ENCODE assay signal across 10 cellular contexts in the genomic region with DNA sequence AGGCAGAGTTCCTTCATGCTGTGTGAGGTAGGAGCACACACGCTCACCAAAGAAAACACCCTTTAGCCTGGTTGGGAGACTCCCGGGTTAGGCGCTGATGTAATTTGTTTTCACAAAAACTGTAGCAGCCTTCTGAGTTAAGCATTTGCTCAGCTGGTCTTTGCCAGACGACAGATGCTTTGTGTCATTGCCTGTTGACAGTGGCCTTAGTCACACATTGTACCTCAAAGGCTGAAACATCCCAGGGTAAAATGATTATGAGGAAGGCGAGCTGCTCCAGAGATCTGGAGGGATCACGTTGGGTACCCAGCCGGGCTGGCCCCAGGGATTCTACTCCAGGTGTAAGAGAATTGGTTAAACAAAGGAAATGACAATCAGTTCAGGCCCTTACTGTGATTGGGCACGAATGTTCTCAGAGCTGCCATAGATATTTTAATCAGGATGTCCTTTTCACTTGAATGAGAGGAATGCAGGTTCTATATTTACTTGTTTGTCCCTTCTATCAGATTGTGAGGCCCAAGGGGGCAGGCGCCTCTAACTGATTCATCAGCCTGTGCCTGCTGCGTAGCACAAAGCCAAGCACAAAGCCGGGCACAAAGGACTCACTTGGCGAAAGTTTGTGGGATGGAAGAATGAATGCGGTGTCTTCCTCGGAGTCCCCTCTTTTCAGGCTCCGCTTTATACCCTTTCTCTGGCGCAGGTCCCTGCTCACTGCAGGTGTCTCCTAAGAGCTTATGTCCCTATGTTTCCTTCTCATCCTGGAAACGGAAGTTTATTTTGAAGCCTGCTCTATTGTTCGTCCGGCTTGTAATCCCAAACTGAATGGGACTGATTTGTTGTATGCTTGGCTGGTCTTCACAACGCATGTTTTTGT. TPM values are rescaled to one million over a fixed set of nuclear protein-coding genes. Genes with fewer than 3 reads are reported as not detected.
DNase-seq lines count a peak whose midpoint lies in the region; ATAC-seq, FAIRE-seq and TF ChIP-seq lines count a peak whose summit lies in the region.
"Had no signal": no experiment of that assay in that cellular context is flagged by ENCODE, and none has a peak within 500 bp of the region (broad histone marks: within the 10 kb centered on the region; RNA-seq: fewer than 3 reads in every experiment).

No MANE protein-coding gene starts in this region.

- no peaks in the 10 kb centered on the region for H3K79me2 ChIP-seq in hepatocyte

- peak overlapping the region; percentile 77 for H3K9ac ChIP-seq in adipocyte (ENCODE audit: low read length)

- H3K9me2 ChIP-seq in hepatocyte (replicated peaks; ENCODE audit: insufficient read depth), result no peaks in the 10 kb centered on the region

- H3K27me3 ChIP-seq in adipocyte (replicated peaks; ENCODE audit: control insufficient read depth, insufficient read depth, low read length), result no peaks in the 10 kb centered on the region
- H3K27me3 ChIP-seq in hepatocyte, result no peaks in the 10 kb centered on the region
- peaks cover 0 to 2% of the 10 kb centered on the region in 2 donors for H3K27me3 ChIP-seq in small intestine (ENCODE audit: control insufficient read depth in 2 of 2, insufficient read depth in 2 of 2, low read length in 2 of 2)

- FAIRE-seq in small intestine (lab: Jason Lieb, UNC), result no peak

- H3K4me3 ChIP-seq in adipocyte (ENCODE audit: low read length), result peak overlapping the region; percentile 14
- no peak overlapping the region for H3K4me3 ChIP-seq in hepatocyte
- no peak overlapping the region for H3K4me3 ChIP-seq in small intestine (ENCODE audit: low read depth in 1 of 2, low read length in 2 of 2)
- H3K4me3 ChIP-seq: dorsolateral prefrontal cortex had no signal

- TF ChIP-seq CTCF in hepatocyte (IDR thresholded peaks at IDR 0.05; ENCODE audit: poor library complexity), result no peak

- H3K36me3 ChIP-seq in adipocyte (ENCODE audit: control insufficient read depth, insufficient read depth, low read length, severe bottlenecking) (no peaks in the 10 kb centered on the region), hepatocyte (replicated peaks; ENCODE audit: insufficient read depth, low read depth) (no peaks in the 10 kb centered on the region), small intestine (ENCODE audit: control insufficient read depth in 2 of 2, insufficient read depth in 2 of 2, low read length in 2 of 2) (no peaks in the 10 kb centered on the region)

- DNase-seq in HK-2 (ENCODE audit: unreplicated experiment) (peak; percentile 47), adipocyte (ENCODE audit: low read depth) (peak; percentile 86), hepatocyte (ENCODE audit: low spot score) (peak; percentile 79), small intestine (peak; percentile 63)
- no peak for DNase-seq in effector CD8-positive, alpha-beta T cell (lab: John Stamatoyannopoulos, UW)
- DNase-seq in stimulated activated CD4-positive, alpha-beta T cell treated with anti-CD3 and anti-CD28 coated beads, Interleukin-2, amount 100 ng/mL, for 24 hours, result no peak

- no peak overlapping the region for H2AFZ ChIP-seq in hepatocyte

- H3K4me2 ChIP-seq in hepatocyte, result peak overlapping the region; percentile 54

- WGBS in hepatocyte (ENCODE audit: low lambda C conversion rate, missing lambda C conversion rate), result 33% methylated on average over 20 of the region's 20 CpGs
- whole genome bisulfite sequencing in small intestine, 3 donors, result 60 to 64% (median 62%) methylated on average over 20 of the region's 20 CpGs

- H3K9me3 ChIP-seq in adipocyte (ENCODE audit: control insufficient read depth, low read length), result no peaks in the 10 kb centered on the region
- no peaks in the 10 kb centered on the region for H3K9me3 ChIP-seq in hepatocyte (ENCODE audit: low read depth)
- H3K9me3 ChIP-seq in small intestine (ENCODE audit: control insufficient read depth, low read depth), result no peaks in the 10 kb centered on the region

- ATAC-seq in HG02759 (IDR thresholded peaks at IDR 0.05; ENCODE audit: unreplicated experiment) (no peak), HG03095 (IDR thresholded peaks at IDR 0.05; ENCODE audit: unreplicated experiment) (no peak)

- H3K4me1 ChIP-seq in adipocyte (ENCODE audit: control insufficient read depth, insufficient read depth, low read length) (peaks cover 78% of the 10 kb centered on the region), hepatocyte (ENCODE audit: insufficient read depth) (peaks cover 21% of the 10 kb centered on the region), small intestine (ENCODE audit: control insufficient read depth in 2 of 2, insufficient read depth in 1 of 2, low read depth in 1 of 2, low read length in 1 of 2) (peaks cover 2 to 4% of the 10 kb centered on the region in 2 donors)

- peak overlapping the region; percentile 71 for H3K27ac ChIP-seq in hepatocyte
- H3K27ac ChIP-seq in small intestine (ENCODE audit: low read depth in 1 of 2, low read length in 1 of 2), result peak overlapping the region; percentile 24 to 65
- H3K27ac ChIP-seq: HL-60 had no signal

- H4K20me1 ChIP-seq in hepatocyte (ENCODE audit: insufficient read depth, poor library complexity, severe bottlenecking), result no peaks in the 10 kb centered on the region

RNA-seq across cellular contexts. Expression of gene ADM, which starts 47.1 kb away (rescaled TPM):
- 74.1 and 87.8 TPM in 2 replicates for total RNA-seq in hepatocyte
- 84.6 and 90.3 TPM in 2 replicates for polyA plus RNA-seq in hepatocyte
- polyA plus RNA-seq in small intestine, result 10 to 100 TPM; 27.7 to 36.3 (median 29.7) TPM

RNA-seq across cellular contexts. Expression of gene SBF2, which starts 58.0 kb away (rescaled TPM):
- total RNA-seq in hepatocyte, result 74.4 and 83.2 TPM in 2 replicates
- 25.7 and 32.7 TPM in 2 replicates for polyA plus RNA-seq in hepatocyte
- 10 to 100 TPM; 10.0 to 17.4 (median 12.7) TPM for polyA plus RNA-seq in small intestine

Comparison
In these comparisons a context has a peak if more than half of its experiments do, and no peak if none do; other contexts are left out.
1. DNase-seq: peak in HK-2 (single experiment), adipocyte (single experiment), hepatocyte (single experiment) and small intestine (single experiment); none in effector CD8-positive, alpha-beta T cell (single experiment) and stimulated activated CD4-positive, alpha-beta T cell treated with anti-CD3 and anti-CD28 coated beads, Interleukin-2, amount 100 ng/mL, for 24 hours (0 of 2).